ENCODE assay signal across 1 cellular context in genomic region chr2:64228126-64228678, GRCh38.
A peak's percentile ranks its signal among the peaks of the same experiment; 100 is the strongest.
TF ChIP-seq lines count a peak whose summit lies in the region.

No MANE protein-coding gene starts in this region.

TF ChIP-seq in HepG2, 621 proteins besides CTCF, POLR2A, EP300 and RAD21 (continued from another document and continues in another):
- no peak for TF ChIP-seq ZNF513 (CRISPR knock-in tag; conservative IDR thresholded peaks at IDR 0.05)
- no peak for TF ChIP-seq NKX3-1 (CRISPR knock-in tag; IDR thresholded peaks at IDR 0.05)
- peak; percentile 67; the same call in 1 of the 2 replicates for TF ChIP-seq ZNF891 (CRISPR knock-in tag; IDR thresholded peaks at IDR 0.05)
- no peak for TF ChIP-seq MAFF (IDR thresholded peaks at IDR 0.05; ENCODE audit: low read depth, low read length)
- no peak for TF ChIP-seq ZNF367 (CRISPR knock-in tag; IDR thresholded peaks at IDR 0.05; ENCODE audit: borderline replicate concordance)
- TF ChIP-seq PAF1 (CRISPR knock-in tag; IDR thresholded peaks at IDR 0.05), result no peak
- no peak for TF ChIP-seq ATRX (CRISPR knock-in tag; IDR thresholded peaks at IDR 0.05; ENCODE audit: borderline replicate concordance)
- TF ChIP-seq RARG (CRISPR knock-in tag; IDR thresholded peaks at IDR 0.05; ENCODE audit: low read depth), result no peak
- peak; percentile 21; the same call in 1 of the 2 replicates for TF ChIP-seq CBX5 (CRISPR knock-in tag; IDR thresholded peaks at IDR 0.05; ENCODE audit: borderline replicate concordance)
- no peak for TF ChIP-seq GMEB2 (CRISPR knock-in tag; IDR thresholded peaks at IDR 0.05; ENCODE audit: low read depth)
- no peak for TF ChIP-seq MED8 (CRISPR knock-in tag; IDR thresholded peaks at IDR 0.05; ENCODE audit: insufficient replicate concordance)
- TF ChIP-seq SP140L (CRISPR knock-in tag; IDR thresholded peaks at IDR 0.05; ENCODE audit: borderline replicate concordance), result no peak
- TF ChIP-seq SAP130 (CRISPR knock-in tag; IDR thresholded peaks at IDR 0.05; ENCODE audit: low read depth), result peak; percentile 49
- TF ChIP-seq PRDM15 (CRISPR knock-in tag; IDR thresholded peaks at IDR 0.05), result no peak
- TF ChIP-seq THAP8 (CRISPR knock-in tag; IDR thresholded peaks at IDR 0.05; ENCODE audit: borderline replicate concordance), result no peak
- peak; percentile 78 for TF ChIP-seq ZNF687 (CRISPR knock-in tag; IDR thresholded peaks at IDR 0.05)
- 0 out of 2 replicates have a peak, but pooled peaks have one; percentile 42 for TF ChIP-seq KMT2A (CRISPR knock-in tag; IDR thresholded peaks at IDR 0.05)
- 0 out of 2 replicates have a peak, but pooled peaks have one; percentile 36 for TF ChIP-seq ZNF33B (CRISPR knock-in tag; IDR thresholded peaks at IDR 0.05)
- TF ChIP-seq CENPT (CRISPR knock-in tag; IDR thresholded peaks at IDR 0.05; ENCODE audit: low read depth), result no peak
- no peak for TF ChIP-seq ZNF546 (CRISPR knock-in tag; conservative IDR thresholded peaks at IDR 0.05)
- no peak for TF ChIP-seq ZNF251 (CRISPR knock-in tag; IDR thresholded peaks at IDR 0.05)
- no peak for TF ChIP-seq SAFB2 (CRISPR knock-in tag; IDR thresholded peaks at IDR 0.05; ENCODE audit: borderline replicate concordance, low read depth)
- TF ChIP-seq ZNF501 (CRISPR knock-in tag; IDR thresholded peaks at IDR 0.05), result peak; percentile 66
- 0 out of 2 replicates have a peak, but pooled peaks have one; percentile 34 for TF ChIP-seq TARDBP (CRISPR knock-in tag; IDR thresholded peaks at IDR 0.05)
- TF ChIP-seq ZBTB46 (CRISPR knock-in tag; IDR thresholded peaks at IDR 0.05; ENCODE audit: borderline replicate concordance), result no peak
- no peak for TF ChIP-seq MLXIP (CRISPR knock-in tag; IDR thresholded peaks at IDR 0.05; ENCODE audit: borderline replicate concordance)
- peak; percentile 61; the same call in 1 of the 2 replicates for TF ChIP-seq SP4 (CRISPR knock-in tag; IDR thresholded peaks at IDR 0.05)
- no peak for TF ChIP-seq GZF1 (CRISPR knock-in tag; IDR thresholded peaks at IDR 0.05)
- no peak for TF ChIP-seq KDM1A (CRISPR knock-in tag; IDR thresholded peaks at IDR 0.05)
- no peak; the same call in 1 of the 2 replicates for TF ChIP-seq CBX2 (IDR thresholded peaks at IDR 0.05; ENCODE audit: low read depth, low read length)
- TF ChIP-seq CBX2 (CRISPR knock-in tag; IDR thresholded peaks at IDR 0.05; ENCODE audit: low read depth), result 0 out of 2 replicates have a peak, but pooled peaks have one; percentile 64
- TF ChIP-seq ZXDC (CRISPR knock-in tag; IDR thresholded peaks at IDR 0.05), result no peak
- TF ChIP-seq ZZZ3 (CRISPR knock-in tag; IDR thresholded peaks at IDR 0.05; ENCODE audit: borderline replicate concordance), result no peak
- no peak for TF ChIP-seq KMT2B (CRISPR knock-in tag; IDR thresholded peaks at IDR 0.05)
- TF ChIP-seq ZNF383 (CRISPR knock-in tag; IDR thresholded peaks at IDR 0.05; ENCODE audit: borderline replicate concordance), result no peak
- TF ChIP-seq HOXD1 (CRISPR knock-in tag; IDR thresholded peaks at IDR 0.05), result no peak
- no peak for TF ChIP-seq KLF15 (CRISPR knock-in tag; IDR thresholded peaks at IDR 0.05; ENCODE audit: borderline replicate concordance)
- TF ChIP-seq ZNF614 (CRISPR knock-in tag; IDR thresholded peaks at IDR 0.05; ENCODE audit: borderline replicate concordance), result no peak
- 0 out of 2 replicates have a peak, but pooled peaks have one; percentile 56 for TF ChIP-seq ZNF543 (CRISPR knock-in tag; IDR thresholded peaks at IDR 0.05)
- 0 out of 2 replicates have a peak, but pooled peaks have one; percentile 42 for TF ChIP-seq ZNF232 (CRISPR knock-in tag; IDR thresholded peaks at IDR 0.05; ENCODE audit: borderline replicate concordance)
- no peak for TF ChIP-seq ZNF275 (CRISPR knock-in tag; IDR thresholded peaks at IDR 0.05; ENCODE audit: borderline replicate concordance)
